8 cellular contexts compared by ENCODE assay signal in the genomic region with DNA sequence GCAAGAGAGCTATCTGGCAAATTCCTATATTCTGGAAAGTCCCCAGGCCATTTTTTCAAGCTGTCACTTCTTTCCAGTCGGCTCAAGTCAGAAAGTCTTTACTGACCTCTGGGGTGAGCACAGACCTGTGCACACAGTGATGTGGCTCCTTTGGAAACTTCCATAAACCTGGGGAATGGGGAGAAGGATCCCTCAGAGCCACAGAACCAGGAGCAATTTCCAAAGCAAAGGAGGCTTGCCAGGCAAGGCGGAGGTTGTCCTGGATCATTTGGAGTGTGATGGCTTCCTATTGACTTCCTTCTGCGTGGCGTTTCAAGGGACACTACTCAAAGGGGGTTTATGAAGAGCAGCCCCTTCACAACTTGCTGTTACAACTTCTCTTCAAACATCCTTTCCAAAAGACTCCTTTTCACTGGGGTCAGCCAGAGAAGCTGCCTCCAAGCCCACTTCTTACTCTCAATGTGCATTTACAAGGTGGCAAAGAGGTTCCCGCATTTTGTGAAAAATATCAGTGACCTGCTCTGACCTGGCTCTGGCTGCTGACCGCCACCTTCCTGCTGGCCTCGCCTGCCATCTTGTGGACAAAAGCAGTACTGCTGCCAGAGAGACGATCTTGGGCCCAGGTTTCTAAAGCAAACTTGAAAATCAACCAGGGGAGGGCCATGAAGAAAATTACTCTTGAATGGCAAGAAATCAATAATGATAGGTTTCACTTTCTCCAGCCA. TPM values are rescaled to one million over a fixed set of nuclear protein-coding genes. Genes with fewer than 3 reads are reported as not detected.
DNase-seq lines count a peak whose midpoint lies in the region; ATAC-seq lines count a peak whose summit lies in the region.

No MANE protein-coding gene starts in this region.

- DNase-seq in GDM1 (lab: John Stamatoyannopoulos, UW) (peak; percentile 50), NCI-H345 treated with DMSO at 0.1 percent for 48 hours (lab: John Stamatoyannopoulos, UW; ENCODE audit: unreplicated experiment) (peak; percentile 13), ecto neural progenitor cell (ENCODE audit: low spot score) (peak; percentile 85), lung microvascular endothelial cell (ENCODE audit: low read depth in 2 of 2) (peak; percentile 71 to 77)
- DNase-seq in activated CD4-positive, alpha-beta T cell treated with anti-CD3 and anti-CD28 coated beads, Interleukin-2, amount 50 U/mL, for 48 hours: peak; percentile 84 to 87
- DNase-seq in stimulated activated CD8-positive, alpha-beta memory T cell treated with anti-CD3 and anti-CD28 coated beads, Interleukin-15, amount 100 ng/mL, for 24 hours (ENCODE audit: low read depth): peak; percentile 67

- ATAC-seq in HG02571 (IDR thresholded peaks at IDR 0.05; ENCODE audit: unreplicated experiment): peak; percentile 58
- no peak for ATAC-seq in HG03378 (IDR thresholded peaks at IDR 0.05; ENCODE audit: unreplicated experiment)

RNA-seq across cellular contexts. Expression of a gene that starts 18.2 kb away (rescaled TPM):
- not detected in 2 replicates for total RNA-seq in lung microvascular endothelial cell

Comparison
In these comparisons a context has a peak if more than half of its experiments do, and no peak if none do; other contexts are left out.
1. DNase-seq: peak in every context shown above with its lines; median percentile 86 in activated CD4-positive, alpha-beta T cell treated with anti-CD3 and anti-CD28 coated beads, Interleukin-2, amount 50 U/mL, for 48 hours; 85 in ecto neural progenitor cell; 74 in lung microvascular endothelial cell; 67 in stimulated activated CD8-positive, alpha-beta memory T cell treated with anti-CD3 and anti-CD28 coated beads, Interleukin-15, amount 100 ng/mL, for 24 hours; 50 in GDM1; 13 in NCI-H345 treated with DMSO at 0.1 percent for 48 hours.